In genomic region chr2:237921967-237922492, GRCh38 we compare ENCODE assay signal across 12 cellular contexts. TPM values are rescaled to one million over a fixed set of nuclear protein-coding genes. Genes with fewer than 3 reads are reported as not detected.
A peak's percentile ranks its signal among the peaks of the same experiment; 100 is the strongest.
DNase-seq lines count a peak whose midpoint lies in the region; ATAC-seq and TF ChIP-seq lines count a peak whose summit lies in the region.
"Had no signal": no experiment of that assay in that cellular context is flagged by ENCODE, and none has a peak within 500 bp of the region (broad histone marks: within the 10 kb centered on the region; RNA-seq: fewer than 3 reads in every experiment).

No MANE protein-coding gene starts in this region.

- no peaks in the 10 kb centered on the region for H3K36me3 ChIP-seq in uterus
- H3K36me3 ChIP-seq: BE2C had no signal

- TF ChIP-seq CTCF in osteocyte (IDR thresholded peaks at IDR 0.05) = no peak
- TF ChIP-seq CTCF in uterus (IDR thresholded peaks at IDR 0.05) = no peak

- ATAC-seq in T-helper 17 cell (no peak), HG03095 (IDR thresholded peaks at IDR 0.05; ENCODE audit: unreplicated experiment) (no peak)
- no peak for ATAC-seq in stimulated activated naive B cell treated with anti-CD40 and anti-IgM and Interleukin-4, amounts not matched to agents 10 μg/mL and 1 μg/mL and 100 μg/mL, for 72 hours (replicated peaks)

- H3K27me3 Mint-ChIP-seq in T-helper 17 cell = no peaks in the 10 kb centered on the region
- peaks cover 35% of the 10 kb centered on the region for H3K27me3 Mint-ChIP-seq in dendritic cell treated with granulocyte-macrophage colony-stimulating factor and Interleukin-4, amounts not matched to agents 40 ng/mL and 50 ng/mL, for 4 days
- no peaks in the 10 kb centered on the region for H3K27me3 Mint-ChIP-seq in osteocyte (ENCODE audit: unreplicated experiment)
- H3K27me3 Mint-ChIP-seq in stimulated activated naive B cell treated with anti-CD40 and anti-IgM and Interleukin-4, amounts not matched to agents 10 μg/mL and 1 μg/mL and 100 μg/mL, for 72 hours = peaks cover 0 to 3% of the 10 kb centered on the region in 2 donors
- no peaks in the 10 kb centered on the region for H3K27me3 Mint-ChIP-seq in activated CD4-positive, alpha-beta T cell treated with anti-CD3 and anti-CD28 coated beads, Interleukin-2, amount 10 ng/mL, durations not matched to agents 7 days and 5 days
- H3K27me3 Mint-ChIP-seq: CD4-positive, alpha-beta T cell had no signal

- no peak overlapping the region for H3K4me3 ChIP-seq in uterus

- peaks cover 3 to 9% of the 10 kb centered on the region in 2 donors for H3K4me1 ChIP-seq in uterus

- DNase-seq in T-helper 17 cell (no peak), osteocyte (ENCODE audit: extremely low spot score, unreplicated experiment) (no peak), uterus (no peak), dermis blood vessel endothelial cell (no peak)
- no peak for DNase-seq in stimulated activated naive B cell treated with anti-CD40 and anti-IgM and Interleukin-4, amounts not matched to agents 10 μg/mL and 1 μg/mL and 100 μg/mL, for 72 hours
- no peak for DNase-seq in activated CD4-positive, alpha-beta T cell treated with anti-CD3 and anti-CD28 coated beads, Interleukin-2, amount 10 ng/mL, durations not matched to agents 7 days and 5 days
- DNase-seq: BE2C; CD4-positive, alpha-beta T cell; H9; NCI-H187 had no signal

- peaks cover 2% of the 10 kb centered on the region for H3K36me3 Mint-ChIP-seq in T-helper 17 cell (ENCODE audit: low read depth)
- peaks cover 8% of the 10 kb centered on the region for H3K36me3 Mint-ChIP-seq in dendritic cell treated with granulocyte-macrophage colony-stimulating factor and Interleukin-4, amounts not matched to agents 40 ng/mL and 50 ng/mL, for 4 days (ENCODE audit: low read depth)
- no peaks in the 10 kb centered on the region for H3K36me3 Mint-ChIP-seq in osteocyte (ENCODE audit: unreplicated experiment)
- no peaks in the 10 kb centered on the region for H3K36me3 Mint-ChIP-seq in stimulated activated naive B cell treated with anti-CD40 and anti-IgM and Interleukin-4, amounts not matched to agents 10 μg/mL and 1 μg/mL and 100 μg/mL, for 72 hours
- H3K36me3 Mint-ChIP-seq in activated CD4-positive, alpha-beta T cell treated with anti-CD3 and anti-CD28 coated beads, Interleukin-2, amount 10 ng/mL, durations not matched to agents 7 days and 5 days (ENCODE audit: low read depth) = no peaks in the 10 kb centered on the region

- peak overlapping the region; percentile 21 for H3K4me3 Mint-ChIP-seq in T-helper 17 cell
- peak overlapping the region; percentile 4 for H3K4me3 Mint-ChIP-seq in dendritic cell treated with granulocyte-macrophage colony-stimulating factor and Interleukin-4, amounts not matched to agents 40 ng/mL and 50 ng/mL, for 4 days
- H3K4me3 Mint-ChIP-seq in osteocyte (ENCODE audit: unreplicated experiment) = no peak overlapping the region
- no peak overlapping the region for H3K4me3 Mint-ChIP-seq in stimulated activated naive B cell treated with anti-CD40 and anti-IgM and Interleukin-4, amounts not matched to agents 10 μg/mL and 1 μg/mL and 100 μg/mL, for 72 hours
- H3K4me3 Mint-ChIP-seq in activated CD4-positive, alpha-beta T cell treated with anti-CD3 and anti-CD28 coated beads, Interleukin-2, amount 10 ng/mL, durations not matched to agents 7 days and 5 days = no peak overlapping the region
- H3K4me3 Mint-ChIP-seq: CD4-positive, alpha-beta T cell had no signal

- H3K9me3 ChIP-seq in T-helper 17 cell (ENCODE audit: control insufficient read depth, low read length, poor library complexity, severe bottlenecking) (no peaks in the 10 kb centered on the region), uterus (no peaks in the 10 kb centered on the region)
- H3K9me3 ChIP-seq: BE2C had no signal

- peak overlapping the region; percentile 54 for H3K27ac Mint-ChIP-seq in T-helper 17 cell
- H3K27ac Mint-ChIP-seq in dendritic cell treated with granulocyte-macrophage colony-stimulating factor and Interleukin-4, amounts not matched to agents 40 ng/mL and 50 ng/mL, for 4 days = peak overlapping the region; percentile 88
- peak overlapping the region; percentile 57 for H3K27ac Mint-ChIP-seq in osteocyte (ENCODE audit: unreplicated experiment)
- H3K27ac Mint-ChIP-seq in stimulated activated naive B cell treated with anti-CD40 and anti-IgM and Interleukin-4, amounts not matched to agents 10 μg/mL and 1 μg/mL and 100 μg/mL, for 72 hours = no peak overlapping the region
- no peak overlapping the region for H3K27ac Mint-ChIP-seq in activated CD4-positive, alpha-beta T cell treated with anti-CD3 and anti-CD28 coated beads, Interleukin-2, amount 10 ng/mL, durations not matched to agents 7 days and 5 days
- H3K27ac Mint-ChIP-seq: CD4-positive, alpha-beta T cell; H9 had no signal

- no peaks in the 10 kb centered on the region for H3K9me3 Mint-ChIP-seq in dendritic cell treated with granulocyte-macrophage colony-stimulating factor and Interleukin-4, amounts not matched to agents 40 ng/mL and 50 ng/mL, for 4 days
- no peaks in the 10 kb centered on the region for H3K9me3 Mint-ChIP-seq in osteocyte (ENCODE audit: unreplicated experiment)
- H3K9me3 Mint-ChIP-seq in stimulated activated naive B cell treated with anti-CD40 and anti-IgM and Interleukin-4, amounts not matched to agents 10 μg/mL and 1 μg/mL and 100 μg/mL, for 72 hours = no peaks in the 10 kb centered on the region
- H3K9me3 Mint-ChIP-seq in activated CD4-positive, alpha-beta T cell treated with anti-CD3 and anti-CD28 coated beads, Interleukin-2, amount 10 ng/mL, durations not matched to agents 7 days and 5 days = no peaks in the 10 kb centered on the region
- H3K9me3 Mint-ChIP-seq: CD4-positive, alpha-beta T cell; H9 had no signal

- peak overlapping the region; percentile 83 to 86 for H3K27ac ChIP-seq in uterus

- POLR2A ChIA-PET in activated CD4-positive, alpha-beta T cell treated with anti-CD3 and anti-CD28 coated beads, Interleukin-2, amount 10 ng/mL, durations not matched to agents 7 days and 5 days (lab: Charles Lee) = no interaction called here

- intact Hi-C loops in dendritic cell treated with granulocyte-macrophage colony-stimulating factor and Interleukin-4, amounts not matched to agents 40 ng/mL and 50 ng/mL, for 4 days (cut with micrococcal nuclease) = loop anchor here (2.0 to 5.0 kb wide), 2 partner anchors 63 to 75 kb away; partner anchors contain the start of gene RAMP1
- intact Hi-C loops in uterus (cut with DNase I; ENCODE audit: low total_unique reads) = no loop called here

- no peak for TF ChIP-seq POLR2A in uterus (IDR thresholded peaks at IDR 0.05)

- H3K27me3 ChIP-seq in uterus = no peaks in the 10 kb centered on the region
- H3K27me3 ChIP-seq: BE2C had no signal

- CTCF ChIA-PET in activated CD4-positive, alpha-beta T cell treated with anti-CD3 and anti-CD28 coated beads, Interleukin-2, amount 10 ng/mL, durations not matched to agents 7 days and 5 days (lab: Charles Lee) = interaction anchor here (0.9 to 2.4 kb wide), 3 partner anchors 9 to 213 kb away, joined by 3 to 10 read pairs (median 4); no protein-coding TSS in a partner anchor

- H3K4me1 Mint-ChIP-seq in T-helper 17 cell = peaks cover 21% of the 10 kb centered on the region
- peaks cover 60% of the 10 kb centered on the region for H3K4me1 Mint-ChIP-seq in dendritic cell treated with granulocyte-macrophage colony-stimulating factor and Interleukin-4, amounts not matched to agents 40 ng/mL and 50 ng/mL, for 4 days (ENCODE audit: low read depth)
- peaks cover 29% of the 10 kb centered on the region for H3K4me1 Mint-ChIP-seq in osteocyte (ENCODE audit: unreplicated experiment)
- peaks cover 12 to 56% of the 10 kb centered on the region in 2 donors for H3K4me1 Mint-ChIP-seq in stimulated activated naive B cell treated with anti-CD40 and anti-IgM and Interleukin-4, amounts not matched to agents 10 μg/mL and 1 μg/mL and 100 μg/mL, for 72 hours
- H3K4me1 Mint-ChIP-seq in activated CD4-positive, alpha-beta T cell treated with anti-CD3 and anti-CD28 coated beads, Interleukin-2, amount 10 ng/mL, durations not matched to agents 7 days and 5 days = peaks cover 37% of the 10 kb centered on the region

RNA-seq across cellular contexts. Expression of gene UBE2F, which starts 44.8 kb away (rescaled TPM):
- 10 to 100 TPM; 34.6 to 40.3 TPM for total RNA-seq in T-helper 17 cell
- total RNA-seq in osteocyte = 54.3 and 56.5 TPM in 2 replicates
- 10 to 100 TPM; 40.7 to 88.9 (median 64.9) TPM for total RNA-seq in uterus
- 59.0 and 59.4 TPM in 2 replicates for total RNA-seq in dermis blood vessel endothelial cell
- total RNA-seq in activated CD4-positive, alpha-beta T cell treated with anti-CD3 and anti-CD28 coated beads, Interleukin-2, amount 10 ng/mL, durations not matched to agents 7 days and 5 days = 10 to 100 TPM; 71.4 to 80.5 TPM

Comparison
In these comparisons a context has a peak if more than half of its experiments do, and no peak if none do; other contexts are left out.
1. H3K27ac Mint-ChIP-seq: peak in T-helper 17 cell (single experiment), dendritic cell treated with granulocyte-macrophage colony-stimulating factor and Interleukin-4, amounts not matched to agents 40 ng/mL and 50 ng/mL, for 4 days (single experiment) and osteocyte (single experiment); none in stimulated activated naive B cell treated with anti-CD40 and anti-IgM and Interleukin-4, amounts not matched to agents 10 μg/mL and 1 μg/mL and 100 μg/mL, for 72 hours (single experiment) and activated CD4-positive, alpha-beta T cell treated with anti-CD3 and anti-CD28 coated beads, Interleukin-2, amount 10 ng/mL, durations not matched to agents 7 days and 5 days (single experiment).
2. H3K4me3 Mint-ChIP-seq: peak in T-helper 17 cell (single experiment) and dendritic cell treated with granulocyte-macrophage colony-stimulating factor and Interleukin-4, amounts not matched to agents 40 ng/mL and 50 ng/mL, for 4 days (single experiment); none in osteocyte (single experiment), stimulated activated naive B cell treated with anti-CD40 and anti-IgM and Interleukin-4, amounts not matched to agents 10 μg/mL and 1 μg/mL and 100 μg/mL, for 72 hours (0 of 2) and activated CD4-positive, alpha-beta T cell treated with anti-CD3 and anti-CD28 coated beads, Interleukin-2, amount 10 ng/mL, durations not matched to agents 7 days and 5 days (single experiment).